ENCODE assay signal across 10 cellular contexts in genomic region chr5:126519637-126520592, GRCh38.
DNase-seq lines count a peak whose midpoint lies in the region; ATAC-seq lines count a peak whose summit lies in the region.
"Had no signal": no experiment of that assay in that cellular context is flagged by ENCODE, and none has a peak within 500 bp of the region (broad histone marks: within the 10 kb centered on the region; RNA-seq: fewer than 3 reads in every experiment).

No MANE protein-coding gene starts in this region.

- WGBS in urinary bladder = 39% methylated on average over 6 of the region's 6 CpGs

- DNase-seq in NCI-H2171 treated with DMSO at 0.1 percent for 48 hours (lab: John Stamatoyannopoulos, UW) (peak; percentile 66), NCI-H2171 (lab: John Stamatoyannopoulos, UW) (no peak), epithelial cell of prostate (ENCODE audit: low read depth, low spot score) (no peak), myocyte (ENCODE audit: low read depth) (peak; percentile 64), DMS153 treated with DMSO at 0.1 percent for 48 hours (lab: John Stamatoyannopoulos, UW; ENCODE audit: unreplicated experiment) (no peak), SK-N-DZ (ENCODE audit: low spot score) (no peak)
- DNase-seq: glutamatergic neuron, NCI-H524 treated with DMSO at 0.1 percent for 48 hours had no signal

- ATAC-seq in GM19397 (IDR thresholded peaks at IDR 0.05; ENCODE audit: unreplicated experiment) = no peak

- no peaks in the 10 kb centered on the region for H3K4me1 ChIP-seq in urinary bladder (ENCODE audit: insufficient read depth)

- H3K27ac ChIP-seq in epithelial cell of prostate (peak overlapping the region; percentile 54), urinary bladder (ENCODE audit: low read depth) (peak overlapping the region; percentile 44)

- no peak overlapping the region for H3K4me3 ChIP-seq in urinary bladder (ENCODE audit: low read depth, low read length)

- H3K36me3 ChIP-seq in urinary bladder (ENCODE audit: insufficient read depth) = no peaks in the 10 kb centered on the region

Comparison
In these comparisons a context has a peak if more than half of its experiments do, and no peak if none do; other contexts are left out.
1. DNase-seq: peak in NCI-H2171 treated with DMSO at 0.1 percent for 48 hours (single experiment) and myocyte (single experiment); none in NCI-H2171 (single experiment), epithelial cell of prostate (single experiment), DMS153 treated with DMSO at 0.1 percent for 48 hours (single experiment) and SK-N-DZ (single experiment).